ENCODE assay signal across 8 cellular contexts in the genomic region with DNA sequence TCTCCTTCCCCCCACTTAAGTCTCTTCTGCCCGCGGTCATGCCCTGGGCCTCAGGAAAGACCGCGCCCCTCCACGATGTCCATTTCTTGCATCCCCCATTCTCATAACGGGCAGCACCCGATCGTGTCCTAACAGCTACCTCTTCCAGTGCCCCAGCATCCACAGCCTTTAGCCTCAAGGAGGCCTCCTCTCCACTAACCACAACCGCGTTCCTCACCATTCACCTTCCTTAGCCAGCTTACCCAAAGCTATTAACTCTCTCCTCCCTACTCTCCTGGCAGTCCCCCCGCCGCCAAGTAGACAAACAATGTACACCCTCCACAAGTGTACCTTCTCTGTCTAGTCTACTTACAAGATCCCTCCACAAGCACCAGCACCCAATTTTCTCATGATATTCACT. TPM values are rescaled to one million over a fixed set of nuclear protein-coding genes. Genes with fewer than 3 reads are reported as not detected.
DNase-seq lines count a peak whose midpoint lies in the region; ATAC-seq and TF ChIP-seq lines count a peak whose summit lies in the region.

No MANE protein-coding gene starts in this region.

- peaks cover 0 to 17% of the 10 kb centered on the region in 2 donors for H3K27me3 Mint-ChIP-seq in T-cell

- in situ Hi-C loops in HAP-1 (cut with MboI; ENCODE audit: low sequenced_read_pairs), result no loop called here

- H3K4me1 ChIP-seq in HAP-1, result peaks cover 5% of the 10 kb centered on the region
- H3K4me1 ChIP-seq in esophagus squamous epithelium, result peaks cover 0 to 13% (median 0%) of the 10 kb centered on the region in 3 donors
- peaks cover 4% of the 10 kb centered on the region for H3K4me1 ChIP-seq in neuron (ENCODE audit: insufficient read depth, low read length)

- 22 to 47% methylated on average over 7 to 12 of the region's 12 CpGs for WGBS in esophagus squamous epithelium, 2 donors

- H3K27ac ChIP-seq in esophagus squamous epithelium, result peak overlapping the region; percentile 83 to 93 (median 90)

- no peak for TF ChIP-seq POLR2A in esophagus squamous epithelium (IDR thresholded peaks at IDR 0.05)

- peaks cover 5% of the 10 kb centered on the region; the same call in 1 of the 2 replicates for H3K36me3 ChIP-seq in HAP-1 (replicated peaks)
- no peaks in the 10 kb centered on the region for H3K36me3 ChIP-seq in esophagus squamous epithelium
- no peaks in the 10 kb centered on the region for H3K36me3 ChIP-seq in neuron (ENCODE audit: insufficient read depth, low read length)

- DNase-seq in HAP-1 (ENCODE audit: low spot score in 2 of 2), result peak in 1 of 2 experiments; percentile 15
- peak in 1 of 34 experiments; percentile 0 for DNase-seq in T-cell
- no peak for DNase-seq in esophagus squamous epithelium (lab: John Stamatoyannopoulos, UW)
- no peak for DNase-seq in NCI-H1436 treated with DMSO at 0.1 percent for 48 hours (lab: John Stamatoyannopoulos, UW)

- ATAC-seq in T-cell (replicated peaks in 1 of 4) (no peak), HG03095 (IDR thresholded peaks at IDR 0.05; ENCODE audit: unreplicated experiment) (no peak), HG03108 (IDR thresholded peaks at IDR 0.05; ENCODE audit: unreplicated experiment) (no peak)
- ATAC-seq in activated CD4-positive, CD25-positive, alpha-beta regulatory T cell treated with anti-CD3 and anti-CD28 coated beads, Interleukin-2, amount 50 U/mL, for 24 hours, result no peak

- CTCF ChIA-PET in T-cell (lab: Charles Lee), result no interaction called here

- H3K9me3 Mint-ChIP-seq in T-cell, result no peaks in the 10 kb centered on the region

- H3K4me3 ChIP-seq in HAP-1 (peak overlapping the region; percentile 71), esophagus squamous epithelium (peak overlapping the region; percentile 46 to 70 (median 57)), neuron (ENCODE audit: low read length) (peak overlapping the region; percentile 68)

- TF ChIP-seq CTCF in esophagus squamous epithelium (IDR thresholded peaks at IDR 0.05), result no peak

- H3K9me3 ChIP-seq in HAP-1, result no peaks in the 10 kb centered on the region
- no peaks in the 10 kb centered on the region for H3K9me3 ChIP-seq in esophagus squamous epithelium
- H3K9me3 ChIP-seq in neuron (ENCODE audit: low read length), result no peaks in the 10 kb centered on the region

- H2AFZ ChIP-seq in neuron (ENCODE audit: low read depth, low read length), result no peak overlapping the region

- peaks cover 8 to 20% (median 14%) of the 10 kb centered on the region in 3 donors for H3K4me1 Mint-ChIP-seq in T-cell

- H3K27ac Mint-ChIP-seq in T-cell, result peak overlapping the region; percentile 96 to 97

- intact Hi-C loops in esophagus squamous epithelium (cut with DNase I), result no loop called here

- H3K27me3 ChIP-seq in HAP-1 (ENCODE audit: low read depth) (no peaks in the 10 kb centered on the region), esophagus squamous epithelium (no peaks in the 10 kb centered on the region), neuron (ENCODE audit: insufficient read depth, low read length) (no peaks in the 10 kb centered on the region)

- no peaks in the 10 kb centered on the region for H3K36me3 Mint-ChIP-seq in T-cell

- H3K4me3 Mint-ChIP-seq in T-cell, result peak overlapping the region; percentile 80 to 91 (median 88)

- POLR2A ChIA-PET in T-cell (lab: Charles Lee), result interaction anchor here in 1 of 2 donors (0.5 to 0.6 kb wide), 2 partner anchors 714 to 1087 kb away, joined by 3 read pairs; no protein-coding TSS in a partner anchor

RNA-seq across cellular contexts. Expression of a gene that starts 58.6 kb away (rescaled TPM):
- 1 to 10 TPM in 1 of 5 donors, under 1 TPM in 1, not detected in 3; 0.53 to 1.1 TPM for total RNA-seq in T-cell
- not detected for total RNA-seq in esophagus squamous epithelium
